ENCODE assay signal across 15 cellular contexts in the genomic region with DNA sequence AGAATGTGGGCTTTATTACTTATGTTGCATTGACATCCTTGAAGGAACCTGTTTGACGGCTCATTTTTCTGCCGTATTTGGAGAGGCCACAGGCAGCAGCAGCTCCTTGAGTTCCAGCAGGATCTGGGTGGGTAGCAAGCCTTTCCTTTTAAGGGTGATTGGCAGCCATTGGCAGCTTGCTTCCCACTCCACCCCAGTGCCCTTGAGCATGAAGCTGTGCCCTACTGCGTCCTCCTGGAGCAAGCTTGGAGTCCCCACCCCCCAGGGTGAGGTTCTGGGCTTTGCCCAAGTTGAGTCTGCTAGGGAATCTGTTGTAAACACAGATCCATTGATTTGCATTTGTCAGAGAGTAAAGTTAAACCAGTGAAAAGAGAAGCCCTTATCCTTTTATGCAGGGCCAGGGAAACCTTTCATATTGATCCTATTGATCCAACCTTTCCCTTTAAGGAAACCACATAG. TPM values are rescaled to one million over a fixed set of nuclear protein-coding genes. Genes with fewer than 3 reads are reported as not detected.
DNase-seq lines count a peak whose midpoint lies in the region; ATAC-seq, FAIRE-seq and TF ChIP-seq lines count a peak whose summit lies in the region.
"Had no signal": no experiment of that assay in that cellular context is flagged by ENCODE, and none has a peak within 500 bp of the region (broad histone marks: within the 10 kb centered on the region; RNA-seq: fewer than 3 reads in every experiment).

No MANE protein-coding gene starts in this region.

- H3K27me3 ChIP-seq in small intestine (ENCODE audit: control insufficient read depth in 2 of 2, insufficient read depth in 2 of 2, low read length in 2 of 2) = peaks cover 0 to 29% of the 10 kb centered on the region in 2 donors

- DNase-seq in NCI-H526 treated with DMSO at 0.1 percent for 48 hours (lab: John Stamatoyannopoulos, UW) = peak; percentile 31
- DNase-seq in left colon = no peak
- DNase-seq in small intestine = peak; percentile 76
- DNase-seq in hippocampal formation (lab: John Stamatoyannopoulos, UW) = no peak
- DNase-seq: C1 segment of cervical spinal cord, COR-L47, HCEC 1CT, IMR-90, NCI-H1417, NCI-H1930, Peyer's patch, SHP77 had no signal

- no peak for TF ChIP-seq CTCF in HEK293 (tag by site-specific recombination; IDR thresholded peaks at IDR 0.05)

- H3K4me1 ChIP-seq in HEK293 (ENCODE audit: control insufficient read depth, insufficient read depth, low read length) (no peaks in the 10 kb centered on the region), small intestine (ENCODE audit: control insufficient read depth in 2 of 2, insufficient read depth in 1 of 2, low read depth in 1 of 2, low read length in 1 of 2) (peaks cover 5 to 8% of the 10 kb centered on the region in 2 donors)

- H3K4me3 ChIP-seq in HEK293 (ENCODE audit: low read depth, low read length) = no peak overlapping the region
- H3K4me3 ChIP-seq in small intestine (ENCODE audit: low read depth in 1 of 2, low read length in 2 of 2) = peak overlapping the region in 1 of 2 donors; percentile 16
- H3K4me3 ChIP-seq: Peyer's patch had no signal

- 11 to 37% (median 31%) methylated on average over 3 of the region's 3 CpGs for WGBS in small intestine, 3 donors

- H3K36me3 ChIP-seq in HEK293 (ENCODE audit: control insufficient read depth in 2 of 2, insufficient read depth in 1 of 2, low read length in 2 of 2) (peaks cover 0 to 2% of the 10 kb centered on the region in 2 experiments; a peak in 1 of 3 replicates), small intestine (ENCODE audit: control insufficient read depth in 2 of 2, insufficient read depth in 2 of 2, low read length in 2 of 2) (peaks cover 0 to 2% of the 10 kb centered on the region in 2 donors)
- H3K36me3 ChIP-seq: Peyer's patch had no signal

- ATAC-seq in left colon = peak; percentile 20
- ATAC-seq in GM18858 (IDR thresholded peaks at IDR 0.05; ENCODE audit: unreplicated experiment) = no peak
- ATAC-seq in HG03025 (IDR thresholded peaks at IDR 0.05; ENCODE audit: low FRiP score, unreplicated experiment) = no peak

- no peak overlapping the region for H3K27ac ChIP-seq in HEK293 (ENCODE audit: extremely low read depth, low read depth, low read length)
- H3K27ac ChIP-seq in small intestine (ENCODE audit: low read depth in 1 of 2, low read length in 1 of 2) = peak overlapping the region; percentile 52 to 58
- H3K27ac ChIP-seq: Peyer's patch had no signal

- H3K9me3 ChIP-seq in HEK293 (ENCODE audit: control insufficient read depth, insufficient read depth, low read depth, low read length) (no peaks in the 10 kb centered on the region), small intestine (ENCODE audit: control insufficient read depth, low read depth) (no peaks in the 10 kb centered on the region)
- H3K9me3 ChIP-seq: Peyer's patch had no signal

- FAIRE-seq in small intestine (lab: Jason Lieb, UNC) = no peak

- CTCF ChIA-PET in HEK293 (lab: Yijun Ruan, JAX) = interaction anchor here (0.7 kb wide), 1 partner anchor 13 kb away, joined by 3 read pairs; no protein-coding TSS in a partner anchor

- POLR2A ChIA-PET in HEK293 (lab: Yijun Ruan, JAX) = no interaction called here

- intact Hi-C loops in left colon (cut with DNase I, micrococcal nuclease) = no loop called here

TF ChIP-seq in HEK293, 187 proteins besides CTCF, POLR2A, EP300 and RAD21:
- TF ChIP-seq ZNF449 (tag by site-specific recombination; IDR thresholded peaks at IDR 0.05) (no peak), GLIS1 (tag by site-specific recombination; IDR thresholded peaks at IDR 0.05) (0 out of 2 replicates have a peak, but pooled peaks have one; percentile 8)

RNA-seq across cellular contexts. Expression of gene ONECUT2, which starts 9.2 kb away (rescaled TPM):
- under 1 TPM; 0.31 TPM for total RNA-seq in left colon
- polyA plus RNA-seq in small intestine = 1 to 10 TPM; 6.5 to 9.2 (median 6.9) TPM

Comparison
In these comparisons a context has a peak if more than half of its experiments do, and no peak if none do; other contexts are left out.
1. DNase-seq: peak in NCI-H526 treated with DMSO at 0.1 percent for 48 hours (single experiment) and small intestine (single experiment); none in left colon (0 of 2) and hippocampal formation (0 of 2).